ENCODE assay signal across 24 cellular contexts in genomic region chr15:39616731-39617455, GRCh38.
DNase-seq lines count a peak whose midpoint lies in the region; TF ChIP-seq lines count a peak whose summit lies in the region.
"Had no signal": no experiment of that assay in that cellular context is flagged by ENCODE, and none has a peak within 500 bp of the region (broad histone marks: within the 10 kb centered on the region; RNA-seq: fewer than 3 reads in every experiment).

No MANE protein-coding gene starts in this region.

- peaks cover 16% of the 10 kb centered on the region for H3K4me1 ChIP-seq in adipocyte (ENCODE audit: control insufficient read depth, insufficient read depth, low read length)

- H3K9ac ChIP-seq in adipocyte (ENCODE audit: low read length): no peak overlapping the region

- no peaks in the 10 kb centered on the region for H3K27me3 ChIP-seq in adipocyte (replicated peaks; ENCODE audit: control insufficient read depth, insufficient read depth, low read length)

- peaks cover 7% of the 10 kb centered on the region for H3K9me3 ChIP-seq in adipocyte (ENCODE audit: control insufficient read depth, low read length)

- TF ChIP-seq CTCF in LNCaP clone FGC (IDR thresholded peaks at IDR 0.05; ENCODE audit: control insufficient read depth, extremely low read depth, insufficient read depth): no peak

- peak; percentile 72 for DNase-seq in ELR (ENCODE audit: low read depth)
- no peak for DNase-seq in LNCaP clone FGC (ENCODE audit: low read depth)
- peak; percentile 17 for DNase-seq in adipocyte (ENCODE audit: low read depth)
- DNase-seq in glomerular visceral epithelial cell (ENCODE audit: extremely low spot score): peak; percentile 24
- no peak for DNase-seq in HUDEP-2 (lab: John Stamatoyannopoulos, UW; ENCODE audit: unreplicated experiment in 76 of 76)
- DNase-seq in amygdala (lab: John Stamatoyannopoulos, UW): no peak
- DNase-seq in NCI-H82 (lab: John Stamatoyannopoulos, UW): no peak
- DNase-seq in NCI-H446 treated with DMSO at 0.1 percent for 48 hours (lab: John Stamatoyannopoulos, UW): no peak
- DNase-seq: activated CD4-positive, alpha-beta T cell treated with anti-CD3 and anti-CD28 coated beads for 48 hours; activated gamma-delta T cell treated with Interleukin-2 at 50 U/mL for 16 hours; activated T-cell treated with anti-CD3 and anti-CD28 coated beads, Interleukin-2, amount 50 U/mL, for 24 hours; effector CD4-positive, alpha-beta T cell; foreskin melanocyte; HFFc6; Kasumi-1; midbrain; naive thymus-derived CD8-positive, alpha-beta T cell; NCI-H1092; NCI-H1930; NCI-H2227 treated with DMSO at 0.1 percent for 48 hours; occipital lobe; Right ventricle myocardium superior; stimulated activated naive CD4-positive, alpha-beta T cell; T-helper 9 cell had no signal

- H3K36me3 ChIP-seq in adipocyte (ENCODE audit: control insufficient read depth, insufficient read depth, low read length, severe bottlenecking): no peaks in the 10 kb centered on the region

- H3K4me3 ChIP-seq in LNCaP clone FGC (ENCODE audit: low read depth, low read length): 0 out of 2 replicates have a peak overlapping the region, but pooled peaks have one; percentile 11
- peak overlapping the region; percentile 74 for H3K4me3 ChIP-seq in adipocyte (ENCODE audit: low read length)

Comparison
In these comparisons a context has a peak if more than half of its experiments do, and no peak if none do; other contexts are left out.
1. DNase-seq: peak in ELR (single experiment), adipocyte (single experiment) and glomerular visceral epithelial cell (single experiment); none in LNCaP clone FGC (single experiment), HUDEP-2 (0 of 76), amygdala (0 of 56), NCI-H82 (single experiment) and NCI-H446 treated with DMSO at 0.1 percent for 48 hours (single experiment).